Comparison of ENCODE assay signal across 15 cellular contexts in the genomic region with DNA sequence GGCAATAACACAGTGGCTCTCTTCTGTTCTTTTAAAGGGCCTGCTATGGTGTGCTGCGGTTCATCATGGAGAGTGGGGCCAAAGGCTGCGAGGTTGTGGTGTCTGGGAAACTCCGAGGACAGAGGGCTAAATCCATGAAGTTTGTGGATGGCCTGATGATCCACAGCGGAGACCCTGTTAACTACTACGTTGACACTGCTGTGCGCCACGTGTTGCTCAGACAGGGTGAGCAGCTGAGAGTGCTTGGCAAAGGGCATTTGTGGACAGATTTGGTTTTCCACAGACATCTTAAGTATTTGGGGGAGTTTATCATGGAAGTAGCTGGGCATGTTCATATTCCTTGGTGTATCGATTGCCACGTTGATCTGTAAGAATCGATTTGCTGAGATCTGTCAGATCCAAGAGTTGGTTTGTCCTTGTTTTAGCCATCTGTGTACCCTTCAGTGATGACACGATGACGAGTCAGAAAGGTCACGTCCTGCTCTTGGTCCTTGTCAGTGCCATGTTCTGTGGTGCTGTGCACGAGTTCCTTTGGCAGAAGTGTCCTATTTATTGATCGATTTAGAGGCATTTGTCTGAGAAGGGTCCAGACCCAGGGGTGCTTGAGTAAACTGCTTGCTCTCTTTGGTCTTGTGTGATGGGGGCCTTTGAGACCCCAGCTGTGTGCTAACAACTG. TPM values are rescaled to one million over a fixed set of nuclear protein-coding genes. Genes with fewer than 3 reads are reported as not detected.
DNase-seq lines count a peak whose midpoint lies in the region; ATAC-seq and TF ChIP-seq lines count a peak whose summit lies in the region.
"Had no signal": no experiment of that assay in that cellular context is flagged by ENCODE, and none has a peak within 500 bp of the region (broad histone marks: within the 10 kb centered on the region; RNA-seq: fewer than 3 reads in every experiment).

No MANE protein-coding gene starts in this region.

- DNase-seq in stimulated activated CD4-positive, alpha-beta T cell treated with anti-CD3 and anti-CD28 coated beads, Interleukin-1b, Interleukin-23, amount 100 ng/mL, for 48 hours = peak; percentile 31
- no peak for DNase-seq in stimulated activated CD4-positive, alpha-beta T cell treated with anti-CD3 and anti-CD28 coated beads, Interleukin-2, amount 100 ng/mL, for 48 hours
- DNase-seq in fibroblast of lung (ENCODE audit: low read depth in 2 of 2) = no peak
- no peak for DNase-seq in ovary
- DNase-seq in NCI-H748 treated with DMSO at 0.1 percent for 48 hours (lab: John Stamatoyannopoulos, UW) = no peak
- DNase-seq in NCI-H2081 (lab: John Stamatoyannopoulos, UW) = no peak
- DNase-seq: effector CD4-positive, alpha-beta T cell; GOT3; MM.1S had no signal

- H3K4me2 ChIP-seq in fibroblast of lung (ENCODE audit: extremely low read depth, insufficient read depth, low read length) = no peak overlapping the region

- H3K79me2 ChIP-seq in fibroblast of lung (ENCODE audit: control insufficient read depth, insufficient read depth, low read length) = peaks cover 66% of the 10 kb centered on the region

- peaks cover 22% of the 10 kb centered on the region for H3K4me1 ChIP-seq in fibroblast of lung (ENCODE audit: control insufficient read depth, extremely low read depth, insufficient read depth, low read length)
- H3K4me1 ChIP-seq in ovary (ENCODE audit: insufficient read depth) = peaks cover 4% of the 10 kb centered on the region
- H3K4me1 ChIP-seq: prostate gland had no signal

- no peak for TF ChIP-seq EP300 in ovary (IDR thresholded peaks at IDR 0.05)

- H3K27me3 ChIP-seq in fibroblast of lung (ENCODE audit: control insufficient read depth, insufficient read depth, low read length) (no peaks in the 10 kb centered on the region), ovary (no peaks in the 10 kb centered on the region)
- H3K27me3 ChIP-seq: gastroesophageal sphincter had no signal

- WGBS in ovary, 3 donors = 67 to 74% (median 74%) methylated on average over 15 of the region's 15 CpGs

- no peak for TF ChIP-seq POLR2A in ovary (IDR thresholded peaks at IDR 0.05)

- ATAC-seq in GM19463 (IDR thresholded peaks at IDR 0.05; ENCODE audit: unreplicated experiment) = no peak
- ATAC-seq: gastroesophageal sphincter; stimulated activated memory B cell treated with anti-CD40 and anti-IgM and Interleukin-4, amounts not matched to agents 10 μg/mL and 1 μg/mL and 100 μg/mL, for 72 hours had no signal

- 0 out of 2 replicates have a peak overlapping the region, but pooled peaks have one; percentile 18 for H3K27ac ChIP-seq in VCaP
- peak overlapping the region; percentile 6 for H3K27ac ChIP-seq in fibroblast of lung (ENCODE audit: insufficient read depth, low read length)
- no peak overlapping the region for H3K27ac ChIP-seq in ovary
- H3K27ac ChIP-seq: C4-2B, gastroesophageal sphincter, prostate gland had no signal

- H3K4me3 ChIP-seq in fibroblast of lung (replicated peaks in 1 of 4; ENCODE audit: control extremely low read depth in 1 of 4, insufficient read depth in 1 of 4, low read depth in 3 of 4, low read length in 4 of 4) = no peak overlapping the region
- no peak overlapping the region for H3K4me3 ChIP-seq in ovary
- H3K4me3 ChIP-seq: gastroesophageal sphincter, prostate gland had no signal

- intact Hi-C loops in ovary (cut with DNase I) = loop anchor here in 1 of 4 donors (5.0 kb wide), 1 partner anchor 128 kb away; no protein-coding TSS in a partner anchor

- H3K9me3 ChIP-seq in fibroblast of lung (ENCODE audit: control insufficient read depth, insufficient read depth, low read depth, low read length) = no peaks in the 10 kb centered on the region
- no peaks in the 10 kb centered on the region for H3K9me3 ChIP-seq in ovary
- H3K9me3 ChIP-seq: gastroesophageal sphincter, prostate gland had no signal

- H3K36me3 ChIP-seq in fibroblast of lung (ENCODE audit: control insufficient read depth, insufficient read depth, low read length) (peaks cover 25% of the 10 kb centered on the region), ovary (no peaks in the 10 kb centered on the region)

- H3K9ac ChIP-seq in fibroblast of lung (ENCODE audit: insufficient read depth, low read length) = no peak overlapping the region

- TF ChIP-seq CTCF in VCaP (conservative IDR thresholded peaks at IDR 0.05) (no peak), fibroblast of lung (conservative IDR thresholded peaks at IDR 0.05 in 1 of 2, IDR thresholded peaks at IDR 0.05 in 1 of 2; ENCODE audit: low read depth in 1 of 2, low read length in 2 of 2) (no peak), ovary (IDR thresholded peaks at IDR 0.05) (no peak)

- H4K20me1 ChIP-seq in fibroblast of lung (ENCODE audit: control insufficient read depth, extremely low read depth, insufficient read depth, low read length) = no peaks in the 10 kb centered on the region

- H2AFZ ChIP-seq in fibroblast of lung (ENCODE audit: low read length) = no peak overlapping the region

RNA-seq across cellular contexts. Expression of a gene that starts 4.8 kb away (rescaled TPM):
- total RNA-seq in fibroblast of lung (1,593 and 2,352 TPM in 2 replicates), ovary (1,000 to 10,000 TPM; 4,127 to 7,276 (median 5,342) TPM)
- polyA plus RNA-seq in fibroblast of lung (3,359 and 3,446 TPM in 2 replicates), ovary (1,000 to 10,000 TPM; 3,268 to 7,073 TPM)
- 2,516 and 2,861 TPM in 2 replicates for polyA plus RNA-seq in fibroblast of lung (2012)
- polyA minus RNA-seq in fibroblast of lung (ENCODE audit: low replicate concordance) = 1,972 and 3,395 TPM in 2 replicates

RNA-seq across cellular contexts. Expression of a gene that starts 28.9 kb away (rescaled TPM):
- total RNA-seq in fibroblast of lung = 1.3 and 1.8 TPM in 2 replicates
- 0.42 and 0.66 TPM in 2 replicates for polyA plus RNA-seq in fibroblast of lung
- 1.0 and 1.5 TPM in 2 replicates for polyA plus RNA-seq in fibroblast of lung (2012)
- polyA minus RNA-seq in fibroblast of lung (ENCODE audit: low replicate concordance) = 0.20 and 2.1 TPM in 2 replicates
- total RNA-seq in ovary = 1 to 10 TPM in 1 of 7 donors, under 1 TPM in 4, not detected in 2; 0.13 to 1.1 (median 0.34) TPM
- under 1 TPM; 0.07 to 0.35 TPM for polyA plus RNA-seq in ovary

RNA-seq across cellular contexts. Expression of a gene that starts 52.7 kb away (rescaled TPM):
- total RNA-seq in fibroblast of lung (4.3 and 6.2 TPM in 2 replicates), ovary (10 to 100 TPM; 16.5 to 68.0 (median 30.6) TPM)
- polyA plus RNA-seq in fibroblast of lung (9.8 and 18.9 TPM in 2 replicates), ovary (10 to 100 TPM; 15.2 to 27.2 TPM)
- 7.1 and 16.6 TPM in 2 replicates for polyA plus RNA-seq in fibroblast of lung (2012)
- 29.2 and 42.7 TPM in 2 replicates for polyA minus RNA-seq in fibroblast of lung (ENCODE audit: low replicate concordance)

Comparison
In these comparisons a context has a peak if more than half of its experiments do, and no peak if none do; other contexts are left out.
1. H3K27ac ChIP-seq: peak in VCaP (single experiment) and fibroblast of lung (single experiment); none in ovary (0 of 2).